ENCODE assay signal across 3 cellular contexts in the genomic region with DNA sequence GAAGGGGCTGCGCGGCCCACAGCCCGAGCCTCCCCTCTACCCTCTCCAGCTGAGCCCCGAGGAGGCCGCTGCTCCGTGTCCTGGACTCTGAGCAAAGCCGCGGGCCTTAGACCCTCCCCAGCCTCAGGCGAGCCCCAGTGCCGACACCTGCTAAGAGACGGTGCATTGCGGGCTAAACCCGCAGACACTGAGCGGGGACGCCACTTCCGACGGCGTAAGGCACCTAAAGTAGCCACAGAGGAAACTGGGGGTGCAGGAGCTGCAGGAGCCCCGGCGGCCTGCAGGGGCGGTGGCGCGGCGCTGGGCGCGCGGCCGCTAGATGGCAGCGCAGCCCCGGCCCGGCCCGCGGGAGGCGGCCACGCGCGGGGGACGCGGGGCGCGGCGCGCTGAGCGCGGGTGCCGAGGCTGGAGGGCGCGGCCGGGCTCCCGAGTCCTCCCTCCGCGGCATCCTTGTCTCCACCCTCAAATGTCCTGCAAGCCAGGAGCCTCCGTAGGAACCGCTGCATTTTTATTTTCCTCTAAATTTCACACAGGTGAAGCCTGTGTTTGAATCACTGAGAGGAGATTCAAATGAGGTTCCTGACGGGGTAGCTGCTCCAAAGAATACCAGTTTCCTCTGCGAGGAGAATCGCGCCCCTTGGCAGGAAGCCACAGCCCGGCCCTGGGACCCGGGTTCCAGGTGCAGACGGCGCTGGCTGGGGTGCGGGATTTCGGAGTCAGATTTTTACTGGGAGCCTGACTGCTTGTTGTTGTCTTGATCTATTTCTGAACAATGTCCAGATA.
TF ChIP-seq lines count a peak whose summit lies in the region.

No MANE protein-coding gene starts in this region.

TF ChIP-seq in GM23338, 12 proteins besides CTCF, POLR2A, EP300 and RAD21 (continued from another document and continues in another):
- no peak for TF ChIP-seq ZNF462 (CRISPR knock-in tag; IDR thresholded peaks at IDR 0.05)
- no peak for TF ChIP-seq EZH2phosphoT487 (IDR thresholded peaks at IDR 0.05; ENCODE audit: unreplicated experiment)
- no peak for TF ChIP-seq EZH2 (IDR thresholded peaks at IDR 0.05; ENCODE audit: low read depth, unreplicated experiment)

TF ChIP-seq in HepG2, 621 proteins besides CTCF, POLR2A, EP300 and RAD21 (continued from another document):
- TF ChIP-seq MAX (IDR thresholded peaks at IDR 0.05): peak; percentile 23; the same call in 1 of the 2 replicates
- no peak for TF ChIP-seq CEBPZ (IDR thresholded peaks at IDR 0.05; ENCODE audit: low read length)
- no peak for TF ChIP-seq ZNF362 (CRISPR knock-in tag; IDR thresholded peaks at IDR 0.05; ENCODE audit: borderline replicate concordance)
- TF ChIP-seq GABPB1 (CRISPR knock-in tag; IDR thresholded peaks at IDR 0.05): peak; percentile 35; the same call in 1 of the 2 replicates
- TF ChIP-seq ZNF563 (CRISPR knock-in tag; IDR thresholded peaks at IDR 0.05): no peak
- TF ChIP-seq ZNF432 (CRISPR knock-in tag; IDR thresholded peaks at IDR 0.05; ENCODE audit: borderline replicate concordance): no peak
- no peak for TF ChIP-seq EZH2 (conservative IDR thresholded peaks at IDR 0.05; ENCODE audit: low read depth, low read length)
- peak; percentile 96 for TF ChIP-seq ZNF777 (CRISPR knock-in tag; IDR thresholded peaks at IDR 0.05)
- TF ChIP-seq, protein P1, sequence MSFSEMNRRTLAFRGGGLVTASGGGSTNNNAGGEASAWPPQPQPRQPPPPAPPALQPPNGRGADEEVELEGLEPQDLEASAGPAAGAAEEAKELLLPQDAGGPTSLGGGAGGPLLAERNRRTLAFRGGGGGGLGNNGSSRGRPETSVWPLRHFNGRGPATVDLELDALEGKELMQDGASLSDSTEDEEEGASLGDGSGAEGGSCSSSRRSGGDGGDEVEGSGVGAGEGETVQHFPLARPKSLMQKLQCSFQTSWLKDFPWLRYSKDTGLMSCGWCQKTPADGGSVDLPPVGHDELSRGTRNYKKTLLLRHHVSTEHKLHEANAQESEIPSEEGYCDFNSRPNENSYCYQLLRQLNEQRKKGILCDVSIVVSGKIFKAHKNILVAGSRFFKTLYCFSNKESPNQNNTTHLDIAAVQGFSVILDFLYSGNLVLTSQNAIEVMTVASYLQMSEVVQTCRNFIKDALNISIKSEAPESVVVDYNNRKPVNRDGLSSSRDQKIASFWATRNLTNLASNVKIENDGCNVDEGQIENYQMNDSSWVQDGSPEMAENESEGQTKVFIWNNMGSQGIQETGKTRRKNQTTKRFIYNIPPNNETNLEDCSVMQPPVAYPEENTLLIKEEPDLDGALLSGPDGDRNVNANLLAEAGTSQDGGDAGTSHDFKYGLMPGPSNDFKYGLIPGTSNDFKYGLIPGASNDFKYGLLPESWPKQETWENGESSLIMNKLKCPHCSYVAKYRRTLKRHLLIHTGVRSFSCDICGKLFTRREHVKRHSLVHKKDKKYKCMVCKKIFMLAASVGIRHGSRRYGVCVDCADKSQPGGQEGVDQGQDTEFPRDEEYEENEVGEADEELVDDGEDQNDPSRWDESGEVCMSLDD (CRISPR knock-in tag; IDR thresholded peaks at IDR 0.05; ENCODE audit: borderline replicate concordance): 0 out of 2 replicates have a peak, but pooled peaks have one; percentile 32
- no peak for TF ChIP-seq KLF9 (CRISPR knock-in tag; IDR thresholded peaks at IDR 0.05; ENCODE audit: low read depth)
- TF ChIP-seq ZFP82 (CRISPR knock-in tag; IDR thresholded peaks at IDR 0.05; ENCODE audit: borderline replicate concordance): no peak
- no peak for TF ChIP-seq SIN3B (IDR thresholded peaks at IDR 0.05; ENCODE audit: low read length)
- peak; percentile 74 for TF ChIP-seq XRCC5 (optimal IDR thresholded peaks at IDR 0.05; ENCODE audit: low read length)
- no peak for TF ChIP-seq MBD4 (IDR thresholded peaks at IDR 0.05; ENCODE audit: borderline replicate concordance, low read length)
- peak; percentile 45 for TF ChIP-seq HNRNPLL (IDR thresholded peaks at IDR 0.05; ENCODE audit: low read depth, low read length, poor library complexity, severe bottlenecking)
- 0 out of 2 replicates have a peak, but pooled peaks have one; percentile 30 for TF ChIP-seq CBFB (CRISPR knock-in tag; IDR thresholded peaks at IDR 0.05)
- TF ChIP-seq, protein P2, sequence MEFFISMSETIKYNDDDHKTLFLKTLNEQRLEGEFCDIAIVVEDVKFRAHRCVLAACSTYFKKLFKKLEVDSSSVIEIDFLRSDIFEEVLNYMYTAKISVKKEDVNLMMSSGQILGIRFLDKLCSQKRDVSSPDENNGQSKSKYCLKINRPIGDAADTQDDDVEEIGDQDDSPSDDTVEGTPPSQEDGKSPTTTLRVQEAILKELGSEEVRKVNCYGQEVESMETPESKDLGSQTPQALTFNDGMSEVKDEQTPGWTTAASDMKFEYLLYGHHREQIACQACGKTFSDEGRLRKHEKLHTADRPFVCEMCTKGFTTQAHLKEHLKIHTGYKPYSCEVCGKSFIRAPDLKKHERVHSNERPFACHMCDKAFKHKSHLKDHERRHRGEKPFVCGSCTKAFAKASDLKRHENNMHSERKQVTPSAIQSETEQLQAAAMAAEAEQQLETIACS (CRISPR knock-in tag; IDR thresholded peaks at IDR 0.05): peak; percentile 73

TF ChIP-seq in HEK293T, 16 proteins besides CTCF, POLR2A, EP300 and RAD21 (continued from another document):
- no peak for TF ChIP-seq PKNOX1 (IDR thresholded peaks at IDR 0.05)
